ENCODE assay signal across 23 cellular contexts in the genomic region with DNA sequence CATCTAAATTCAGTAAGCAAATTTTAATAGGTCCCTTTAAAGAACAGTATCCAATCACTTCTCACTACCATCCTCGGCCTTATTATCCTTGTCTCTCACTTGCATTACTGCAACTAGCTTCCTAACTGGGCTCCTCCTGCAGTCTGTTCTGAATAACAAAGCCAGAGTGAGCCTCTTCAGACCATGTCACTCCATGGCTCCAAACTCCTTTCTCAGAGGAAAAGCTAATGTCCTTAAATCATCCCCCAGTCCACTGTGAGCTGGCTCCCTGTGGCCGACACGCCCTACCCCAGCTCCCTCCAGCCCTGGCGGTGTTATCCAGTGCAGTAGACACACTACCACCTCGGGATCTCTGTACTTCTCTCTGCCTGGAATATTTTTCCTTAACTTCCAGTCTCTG.
DNase-seq lines count a peak whose midpoint lies in the region; ATAC-seq and TF ChIP-seq lines count a peak whose summit lies in the region.
"Had no signal": no experiment of that assay in that cellular context is flagged by ENCODE, and none has a peak within 500 bp of the region (broad histone marks: within the 10 kb centered on the region; RNA-seq: fewer than 3 reads in every experiment).

No MANE protein-coding gene starts in this region.

- DNase-seq in CD8-positive, alpha-beta T cell, result no peak
- DNase-seq in glutamatergic neuron (no peak), glomerular visceral epithelial cell (ENCODE audit: extremely low spot score) (no peak), NCI-H2171 (lab: John Stamatoyannopoulos, UW) (no peak), HuH-7.5 (ENCODE audit: low spot score) (no peak)
- no peak for DNase-seq in naive thymus-derived CD8-positive, alpha-beta T cell
- DNase-seq: activated CD4-positive, alpha-beta T cell treated with anti-CD3 and anti-CD28 coated beads for 48 hours; activated T-cell treated with anti-CD3 and anti-CD28 coated beads for 4 hours; BE2C; esophagus squamous epithelium; GDM1; mucosa of descending colon; NCI-H1048; NCI-H526; OCI-M1; stimulated activated CD4-positive, alpha-beta T cell treated with anti-CD3 and anti-CD28 coated beads, Interleukin-4, amount 100 ng/mL, for 4 hours; stimulated activated CD8-positive, alpha-beta memory T cell treated with anti-CD3 and anti-CD28 coated beads, Interleukin-4, amount 100 ng/mL, for 48 hours; T-helper 9 cell had no signal

- no peak for ATAC-seq in CD8-positive, alpha-beta T cell
- ATAC-seq in naive thymus-derived CD8-positive, alpha-beta T cell, result peak in 1 of 2 donors; percentile 18
- ATAC-seq: mucosa of descending colon had no signal

- H3K27me3 Mint-ChIP-seq in CD8-positive, alpha-beta T cell (ENCODE audit: low read depth), result no peaks in the 10 kb centered on the region
- peaks cover 12% of the 10 kb centered on the region for H3K27me3 Mint-ChIP-seq in glutamatergic neuron (ENCODE audit: unreplicated experiment)
- H3K27me3 Mint-ChIP-seq in naive thymus-derived CD8-positive, alpha-beta T cell, result no peaks in the 10 kb centered on the region

- no peaks in the 10 kb centered on the region for H3K4me1 ChIP-seq in CD8-positive, alpha-beta T cell (ENCODE audit: insufficient read depth, low read length)
- H3K4me1 ChIP-seq in HUES48 (ENCODE audit: control insufficient read depth, insufficient read depth, low read length), result peaks cover 35% of the 10 kb centered on the region
- H3K4me1 ChIP-seq: BE2C, parathyroid adenoma, SJSA1 had no signal

- peaks cover 52% of the 10 kb centered on the region for H3K36me3 Mint-ChIP-seq in CD8-positive, alpha-beta T cell
- peaks cover 4% of the 10 kb centered on the region for H3K36me3 Mint-ChIP-seq in glutamatergic neuron (ENCODE audit: unreplicated experiment)
- peaks cover 0 to 45% (median 22%) of the 10 kb centered on the region in 3 donors for H3K36me3 Mint-ChIP-seq in naive thymus-derived CD8-positive, alpha-beta T cell

- no peaks in the 10 kb centered on the region for H3K4me1 Mint-ChIP-seq in CD8-positive, alpha-beta T cell (ENCODE audit: low read depth)
- H3K4me1 Mint-ChIP-seq in glutamatergic neuron (ENCODE audit: low read depth, unreplicated experiment), result no peaks in the 10 kb centered on the region
- peaks cover 0 to 5% (median 3%) of the 10 kb centered on the region in 4 donors for H3K4me1 Mint-ChIP-seq in naive thymus-derived CD8-positive, alpha-beta T cell

- H3K9ac ChIP-seq in HUES48 (ENCODE audit: low read depth, low read length), result no peak overlapping the region
- H3K9ac ChIP-seq: KMS-11, parathyroid adenoma had no signal

- H3K4me3 ChIP-seq in CD8-positive, alpha-beta T cell (ENCODE audit: low read depth, low read length), result no peak overlapping the region
- H3K4me3 ChIP-seq in HUES48 (ENCODE audit: low read depth, low read length), result peak overlapping the region; percentile 31
- H3K4me3 ChIP-seq: esophagus squamous epithelium, mucosa of descending colon, SJSA1, smooth muscle cell had no signal

- intact Hi-C loops in CD8-positive, alpha-beta T cell (cut with DNase I, micrococcal nuclease), result loop anchor here (5.0 to 10.0 kb wide), 2 partner anchors 252 to 690 kb away; partner anchors contain the start of gene ITGB1 (in 1 of the 2)

- H3K9me3 ChIP-seq in CD8-positive, alpha-beta T cell (ENCODE audit: low read length), result no peaks in the 10 kb centered on the region
- no peaks in the 10 kb centered on the region for H3K9me3 ChIP-seq in HUES48 (ENCODE audit: control insufficient read depth, insufficient read depth, low read length)
- H3K9me3 ChIP-seq: BE2C, esophagus squamous epithelium, mucosa of descending colon, SJSA1 had no signal

- H3K4me3 Mint-ChIP-seq in CD8-positive, alpha-beta T cell, result no peak overlapping the region
- H3K4me3 Mint-ChIP-seq in glutamatergic neuron (ENCODE audit: unreplicated experiment), result no peak overlapping the region
- peak overlapping the region in 1 of 10 donors; percentile 10 for H3K4me3 Mint-ChIP-seq in naive thymus-derived CD8-positive, alpha-beta T cell

- CTCF ChIA-PET in CD8-positive, alpha-beta T cell (lab: Charles Lee), result interaction anchor here (0.7 to 4.1 kb wide), 3 partner anchors 11 to 77 kb away, joined by 3 to 26 read pairs (median 4); no protein-coding TSS in a partner anchor

- POLR2A ChIA-PET in CD8-positive, alpha-beta T cell (lab: Charles Lee), result interaction anchor here (1.3 kb wide), 1 partner anchor 79 kb away, joined by 3 read pairs; no protein-coding TSS in a partner anchor
- POLR2A ChIA-PET in naive thymus-derived CD8-positive, alpha-beta T cell (lab: Charles Lee), result no interaction called here

- H3K9me3 Mint-ChIP-seq in CD8-positive, alpha-beta T cell, result no peaks in the 10 kb centered on the region
- no peaks in the 10 kb centered on the region for H3K9me3 Mint-ChIP-seq in glutamatergic neuron (ENCODE audit: unreplicated experiment)
- H3K9me3 Mint-ChIP-seq in naive thymus-derived CD8-positive, alpha-beta T cell, result no peaks in the 10 kb centered on the region

- H3K27me3 ChIP-seq in CD8-positive, alpha-beta T cell (ENCODE audit: insufficient read depth, low read length), result no peaks in the 10 kb centered on the region
- no peaks in the 10 kb centered on the region for H3K27me3 ChIP-seq in HUES48 (ENCODE audit: control insufficient read depth, insufficient read depth, low read length)
- H3K27me3 ChIP-seq: BE2C, esophagus squamous epithelium, SJSA1 had no signal

- H3K27ac ChIP-seq in CD8-positive, alpha-beta T cell (ENCODE audit: low read depth, low read length), result no peak overlapping the region
- H3K27ac ChIP-seq in HUES48 (ENCODE audit: low read depth, low read length), result peak overlapping the region; percentile 79
- H3K27ac ChIP-seq: esophagus squamous epithelium, KMS-11, parathyroid adenoma, SJSA1 had no signal

- peaks cover 25% of the 10 kb centered on the region for H3K36me3 ChIP-seq in CD8-positive, alpha-beta T cell (ENCODE audit: insufficient read depth, low read length)
- H3K36me3 ChIP-seq in HUES48 (ENCODE audit: control insufficient read depth, insufficient read depth, low read length), result peaks cover 45% of the 10 kb centered on the region

- no peak for TF ChIP-seq CTCF in CD8-positive, alpha-beta T cell (IDR thresholded peaks at IDR 0.05)
- TF ChIP-seq CTCF in glutamatergic neuron (IDR thresholded peaks at IDR 0.05; ENCODE audit: partially characterized antibody, unreplicated experiment), result no peak

- peak overlapping the region; percentile 38 for H3K27ac Mint-ChIP-seq in CD8-positive, alpha-beta T cell
- peak overlapping the region; percentile 23 for H3K27ac Mint-ChIP-seq in glutamatergic neuron (ENCODE audit: unreplicated experiment)
- H3K27ac Mint-ChIP-seq in naive thymus-derived CD8-positive, alpha-beta T cell, result peak overlapping the region in 6 of 10 donors; percentile 1 to 67 (median 27)
